Comparison of ENCODE assay signal across 8 cellular contexts in the genomic region with DNA sequence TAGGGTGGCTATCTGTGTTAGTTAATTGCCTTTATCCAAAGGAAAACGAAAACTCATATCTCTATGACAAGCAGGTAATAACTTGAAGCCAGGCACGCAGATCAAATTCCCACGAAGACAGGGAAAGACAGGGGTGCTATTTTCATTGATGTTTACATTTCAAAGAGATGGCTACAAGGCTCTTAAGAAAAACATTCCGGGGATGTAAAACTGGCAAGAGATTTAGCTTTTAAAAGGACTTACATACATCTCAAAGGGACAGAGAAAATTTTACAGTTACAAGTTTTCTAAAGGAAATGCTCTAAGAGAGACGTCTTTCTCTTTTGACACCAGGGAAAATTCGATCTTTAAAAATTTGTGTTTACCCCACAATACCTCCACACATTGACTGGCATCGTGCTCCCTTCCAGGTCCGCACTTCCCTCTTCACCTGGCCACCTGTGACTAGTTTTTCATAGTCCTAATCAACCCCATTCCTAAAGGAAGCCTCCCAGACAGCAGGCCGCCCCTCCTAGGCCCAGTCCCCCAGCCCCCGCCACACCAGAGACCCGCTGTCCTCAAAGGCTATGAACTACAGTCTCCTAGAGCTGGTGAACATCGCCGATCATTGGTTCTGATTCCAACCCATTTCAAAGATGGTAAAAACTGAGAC. TPM values are rescaled to one million over a fixed set of nuclear protein-coding genes. Genes with fewer than 3 reads are reported as not detected.
A peak's percentile ranks its signal among the peaks of the same experiment; 100 is the strongest.
DNase-seq lines count a peak whose midpoint lies in the region; ATAC-seq and TF ChIP-seq lines count a peak whose summit lies in the region.

No MANE protein-coding gene starts in this region.

- 21 to 34% methylated on average over 10 to 13 of the region's 13 CpGs for WGBS in thyroid gland, 2 donors

- H3K9me3 ChIP-seq in thyroid gland, result no peaks in the 10 kb centered on the region

- peaks cover 0 to 9% of the 10 kb centered on the region in 2 donors for H3K4me1 ChIP-seq in thyroid gland

- peaks cover 50% of the 10 kb centered on the region for H3K4me1 Mint-ChIP-seq in activated T-cell treated with anti-CD3 and anti-CD28 coated beads, Interleukin-2, amount 50 U/mL, for 4 hours (ENCODE audit: low read depth)
- H3K4me1 Mint-ChIP-seq in activated naive CD8-positive, alpha-beta T cell treated with anti-CD3 and anti-CD28 coated beads, Interleukin-2, amount 10 ng/mL, durations not matched to agents 7 days and 5 days, result peaks cover 28% of the 10 kb centered on the region

- no peak for ATAC-seq in activated T-cell treated with anti-CD3 and anti-CD28 coated beads, Interleukin-2, amount 50 U/mL, for 4 hours
- ATAC-seq in activated naive CD8-positive, alpha-beta T cell treated with anti-CD3 and anti-CD28 coated beads, Interleukin-2, amount 10 ng/mL, durations not matched to agents 7 days and 5 days (ENCODE audit: low read depth), result no peak
- no peak for ATAC-seq in GM19023 (IDR thresholded peaks at IDR 0.05; ENCODE audit: unreplicated experiment)

- H3K4me3 Mint-ChIP-seq in activated T-cell treated with anti-CD3 and anti-CD28 coated beads, Interleukin-2, amount 50 U/mL, for 4 hours, result peak overlapping the region; percentile 91
- peak overlapping the region; percentile 96 for H3K4me3 Mint-ChIP-seq in activated naive CD8-positive, alpha-beta T cell treated with anti-CD3 and anti-CD28 coated beads, Interleukin-2, amount 10 ng/mL, durations not matched to agents 7 days and 5 days

- peak overlapping the region; percentile 38 for H3K4me3 ChIP-seq in kidney epithelial cell (ENCODE audit: low read depth, low read length)
- H3K4me3 ChIP-seq in thyroid gland (replicated peaks in 1 of 3), result peak overlapping the region in 2 of 3 donors; percentile 10 to 49

- H3K36me3 Mint-ChIP-seq in activated T-cell treated with anti-CD3 and anti-CD28 coated beads, Interleukin-2, amount 50 U/mL, for 4 hours (ENCODE audit: insufficient read depth), result peaks cover 10% of the 10 kb centered on the region
- peaks cover 7% of the 10 kb centered on the region for H3K36me3 Mint-ChIP-seq in activated naive CD8-positive, alpha-beta T cell treated with anti-CD3 and anti-CD28 coated beads, Interleukin-2, amount 10 ng/mL, durations not matched to agents 7 days and 5 days

- peak overlapping the region; percentile 53 to 94 (median 81) for H3K27ac ChIP-seq in thyroid gland

- H3K27me3 Mint-ChIP-seq in activated T-cell treated with anti-CD3 and anti-CD28 coated beads, Interleukin-2, amount 50 U/mL, for 4 hours (ENCODE audit: low read depth), result no peaks in the 10 kb centered on the region
- no peaks in the 10 kb centered on the region for H3K27me3 Mint-ChIP-seq in activated naive CD8-positive, alpha-beta T cell treated with anti-CD3 and anti-CD28 coated beads, Interleukin-2, amount 10 ng/mL, durations not matched to agents 7 days and 5 days

- TF ChIP-seq CTCF in kidney epithelial cell (IDR thresholded peaks at IDR 0.05; ENCODE audit: insufficient read depth, low read length, poor library complexity, severe bottlenecking) (no peak), thyroid gland (IDR thresholded peaks at IDR 0.05) (no peak)

- H3K36me3 ChIP-seq in kidney epithelial cell (ENCODE audit: control insufficient read depth, insufficient read depth, low read length), result no peaks in the 10 kb centered on the region
- peaks cover 7 to 22% of the 10 kb centered on the region in 2 donors for H3K36me3 ChIP-seq in thyroid gland

- POLR2A ChIA-PET in activated naive CD8-positive, alpha-beta T cell treated with anti-CD3 and anti-CD28 coated beads, Interleukin-2, amount 10 ng/mL, durations not matched to agents 7 days and 5 days (lab: Charles Lee), result no interaction called here

- intact Hi-C loops in thyroid gland (cut with DNase I), result no loop called here

- H3K9me3 Mint-ChIP-seq in activated T-cell treated with anti-CD3 and anti-CD28 coated beads, Interleukin-2, amount 50 U/mL, for 4 hours, result no peaks in the 10 kb centered on the region
- no peaks in the 10 kb centered on the region for H3K9me3 Mint-ChIP-seq in activated naive CD8-positive, alpha-beta T cell treated with anti-CD3 and anti-CD28 coated beads, Interleukin-2, amount 10 ng/mL, durations not matched to agents 7 days and 5 days

- H3K27ac Mint-ChIP-seq in activated naive CD8-positive, alpha-beta T cell treated with anti-CD3 and anti-CD28 coated beads, Interleukin-2, amount 10 ng/mL, durations not matched to agents 7 days and 5 days, result peak overlapping the region; percentile 99

- no peak for TF ChIP-seq POLR2A in thyroid gland (IDR thresholded peaks at IDR 0.05)

- H3K27me3 ChIP-seq in kidney epithelial cell (ENCODE audit: control insufficient read depth, insufficient read depth, low read length) (no peaks in the 10 kb centered on the region), thyroid gland (no peaks in the 10 kb centered on the region)

- DNase-seq in activated T-cell treated with anti-CD3 and anti-CD28 coated beads, Interleukin-2, amount 50 U/mL, for 4 hours, result no peak
- DNase-seq in activated T-cell treated with anti-CD3 and anti-CD28 coated beads, Interleukin-2, amount 50 U/mL, for 48 hours, result no peak
- no peak for DNase-seq in activated naive CD8-positive, alpha-beta T cell treated with anti-CD3 and anti-CD28 coated beads, Interleukin-2, amount 10 ng/mL, durations not matched to agents 7 days and 5 days
- DNase-seq in kidney epithelial cell (ENCODE audit: low read depth) (no peak), thyroid gland (no peak), anterior cingulate cortex (lab: John Stamatoyannopoulos, UW) (no peak), LoVo (ENCODE audit: low spot score) (no peak)

RNA-seq across cellular contexts. Expression of gene ARAF, which starts 0.7 kb away (rescaled TPM):
- total RNA-seq in activated T-cell treated with anti-CD3 and anti-CD28 coated beads, Interleukin-2, amount 50 U/mL, for 4 hours, result 100 to 1,000 TPM in 1 of 3 donors, 10 to 100 TPM in 2; 93.0 to 103 (median 97.3) TPM
- 10 to 100 TPM; 78.5 to 79.3 TPM for total RNA-seq in activated naive CD8-positive, alpha-beta T cell treated with anti-CD3 and anti-CD28 coated beads, Interleukin-2, amount 10 ng/mL, durations not matched to agents 7 days and 5 days
- total RNA-seq in kidney epithelial cell, result 30.2 and 41.2 TPM in 2 replicates
- total RNA-seq in thyroid gland, result 10 to 100 TPM; 34.0 to 59.4 (median 45.8) TPM

RNA-seq across cellular contexts. Expression of gene TIMP1, which starts 21.9 kb away (rescaled TPM):
- total RNA-seq in activated T-cell treated with anti-CD3 and anti-CD28 coated beads, Interleukin-2, amount 50 U/mL, for 4 hours, result 10 to 100 TPM; 10.4 to 32.1 (median 15.9) TPM
- 10 to 100 TPM; 54.9 to 56.0 TPM for total RNA-seq in activated naive CD8-positive, alpha-beta T cell treated with anti-CD3 and anti-CD28 coated beads, Interleukin-2, amount 10 ng/mL, durations not matched to agents 7 days and 5 days
- total RNA-seq in kidney epithelial cell, result 118 and 148 TPM in 2 replicates
- 100 to 1,000 TPM in 2 of 4 donors, 10 to 100 TPM in 2; 46.5 to 395 (median 89.3) TPM for total RNA-seq in thyroid gland

RNA-seq across cellular contexts. Expression of gene SYN1, which starts 59.4 kb away (rescaled TPM):
- total RNA-seq in activated T-cell treated with anti-CD3 and anti-CD28 coated beads, Interleukin-2, amount 50 U/mL, for 4 hours, result under 1 TPM; 0.23 to 0.43 (median 0.24) TPM
- under 1 TPM; 0.37 to 1.00 TPM for total RNA-seq in activated naive CD8-positive, alpha-beta T cell treated with anti-CD3 and anti-CD28 coated beads, Interleukin-2, amount 10 ng/mL, durations not matched to agents 7 days and 5 days
- total RNA-seq in kidney epithelial cell, result 0.62 and 1.9 TPM in 2 replicates
- under 1 TPM in 2 of 4 donors, not detected in 2; 0.13 to 0.15 TPM for total RNA-seq in thyroid gland
